8 cellular contexts compared by ENCODE assay signal in the genomic region with DNA sequence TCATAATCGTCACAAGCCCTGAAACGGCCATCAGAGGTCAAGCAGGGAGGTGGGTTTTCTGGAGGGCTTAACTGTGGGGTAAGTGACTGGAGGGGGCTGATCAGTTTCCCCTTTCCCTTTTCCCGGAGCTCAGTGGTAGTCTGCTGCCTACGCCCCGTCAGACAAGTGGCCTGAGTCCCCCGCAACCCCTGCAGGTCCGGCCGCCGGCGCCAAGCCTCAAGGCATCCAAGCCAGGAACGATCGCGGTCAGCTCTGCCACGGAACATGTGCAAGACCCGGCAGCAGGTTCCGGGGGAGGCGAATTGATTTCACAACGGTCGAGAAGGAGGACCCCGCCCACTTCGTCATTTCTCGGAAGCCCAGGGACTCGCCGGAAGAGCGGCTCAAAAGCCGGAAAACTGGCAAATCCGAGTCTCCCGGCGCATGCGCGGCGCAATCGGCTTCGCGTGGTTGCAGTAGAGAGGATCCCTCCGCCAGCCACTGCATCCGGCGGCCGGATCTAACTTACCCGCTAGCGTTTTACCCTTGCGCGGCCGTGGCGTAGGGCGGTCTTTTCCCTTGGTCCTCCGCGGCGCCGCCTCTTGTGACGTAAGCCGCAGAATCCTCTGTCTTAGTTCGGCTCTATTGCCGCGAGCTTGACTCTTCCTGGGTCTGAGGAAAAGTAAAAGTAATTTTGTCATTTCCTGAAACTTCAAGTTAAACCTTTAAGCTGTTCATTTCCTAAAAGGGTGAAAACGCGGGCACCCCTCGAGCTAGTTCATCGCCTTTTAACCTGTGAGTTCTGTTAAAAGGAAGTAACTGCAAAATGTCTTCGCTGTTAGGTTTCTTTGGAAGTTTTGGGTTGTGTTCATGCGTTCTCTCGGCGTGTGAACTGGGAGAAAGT. TPM values are rescaled to one million over a fixed set of nuclear protein-coding genes. Genes with fewer than 3 reads are reported as not detected.
DNase-seq lines count a peak whose midpoint lies in the region; ATAC-seq and TF ChIP-seq lines count a peak whose summit lies in the region.

No MANE protein-coding gene starts in this region.

- POLR2A ChIA-PET in naive thymus-derived CD8-positive, alpha-beta T cell (lab: Charles Lee) = interaction anchor here (0.6 to 7.9 kb wide), 18 partner anchors 10 to 1627 kb away, joined by 3 to 503 read pairs (median 5); a partner anchor contains a TSS

- H3K27ac Mint-ChIP-seq in naive thymus-derived CD8-positive, alpha-beta T cell = peak overlapping the region; percentile 95 to 99 (median 98)
- peak overlapping the region; percentile 99 for H3K27ac Mint-ChIP-seq in stimulated activated naive B cell treated with anti-CD40 and anti-IgM and Interleukin-4, amounts not matched to agents 10 μg/mL and 1 μg/mL and 100 μg/mL, for 72 hours

- H3K79me2 ChIP-seq in Loucy (ENCODE audit: insufficient read depth, low read length) = peaks cover 26% of the 10 kb centered on the region

- no peaks in the 10 kb centered on the region for H3K36me3 ChIP-seq in H7 (replicated peaks; ENCODE audit: control insufficient read depth, insufficient read depth, low read length)
- H3K36me3 ChIP-seq in Loucy (ENCODE audit: insufficient read depth, low read length) = no peaks in the 10 kb centered on the region
- no peaks in the 10 kb centered on the region for H3K36me3 ChIP-seq in RWPE2 (ENCODE audit: low read depth)

- H2AFZ ChIP-seq in Loucy (ENCODE audit: low read length) = peak overlapping the region; percentile 88

- peaks cover 12 to 44% (median 33%) of the 10 kb centered on the region in 4 donors for H3K4me1 Mint-ChIP-seq in naive thymus-derived CD8-positive, alpha-beta T cell
- H3K4me1 Mint-ChIP-seq in stimulated activated naive B cell treated with anti-CD40 and anti-IgM and Interleukin-4, amounts not matched to agents 10 μg/mL and 1 μg/mL and 100 μg/mL, for 72 hours = peaks cover 20 to 31% of the 10 kb centered on the region in 2 donors

- H3K4me1 ChIP-seq in Loucy (ENCODE audit: insufficient read depth, low read length, poor library complexity, severe bottlenecking) = peaks cover 23% of the 10 kb centered on the region
- H3K4me1 ChIP-seq in RWPE2 (ENCODE audit: insufficient read depth, poor library complexity, severe bottlenecking) = peaks cover 10% of the 10 kb centered on the region

- H3K9me2 ChIP-seq in Loucy (replicated peaks; ENCODE audit: low read depth, low read length) = no peaks in the 10 kb centered on the region

- H3K4me3 Mint-ChIP-seq in naive thymus-derived CD8-positive, alpha-beta T cell = peak overlapping the region; percentile 81 to 98 (median 94)
- H3K4me3 Mint-ChIP-seq in stimulated activated naive B cell treated with anti-CD40 and anti-IgM and Interleukin-4, amounts not matched to agents 10 μg/mL and 1 μg/mL and 100 μg/mL, for 72 hours = peak overlapping the region; percentile 94 to 97

- H3K9me3 Mint-ChIP-seq in naive thymus-derived CD8-positive, alpha-beta T cell = peaks cover 0 to 8% (median 2%) of the 10 kb centered on the region in 9 donors
- H3K9me3 Mint-ChIP-seq in stimulated activated naive B cell treated with anti-CD40 and anti-IgM and Interleukin-4, amounts not matched to agents 10 μg/mL and 1 μg/mL and 100 μg/mL, for 72 hours = peaks cover 2 to 3% of the 10 kb centered on the region in 2 donors

- DNase-seq in ELR (ENCODE audit: low read depth) (peak; percentile 100), H7 (peak; percentile 94), RWPE2 (ENCODE audit: low spot score) (peak; percentile 98), fibroblast of peridontal ligament (ENCODE audit: extremely low read depth) (peak; percentile 100)
- DNase-seq in activated effector memory CD4-positive, alpha-beta T cell treated with Interleukin-2 at 50 U/mL for 16 hours = peak; percentile 96
- peak; percentile 91 to 99 (median 98) for DNase-seq in naive thymus-derived CD8-positive, alpha-beta T cell
- peak; percentile 99 for DNase-seq in stimulated activated naive B cell treated with anti-CD40 and anti-IgM and Interleukin-4, amounts not matched to agents 10 μg/mL and 1 μg/mL and 100 μg/mL, for 72 hours

- peak overlapping the region; percentile 59 for H3K4me3 ChIP-seq in H7 (ENCODE audit: insufficient read depth, low read depth, low read length)
- H3K4me3 ChIP-seq in Loucy (ENCODE audit: low read length, poor library complexity, severe bottlenecking) = peak overlapping the region; percentile 96
- peak overlapping the region; percentile 61 for H3K4me3 ChIP-seq in RWPE2 (ENCODE audit: severe bottlenecking)

- H3K27me3 Mint-ChIP-seq in naive thymus-derived CD8-positive, alpha-beta T cell = peaks cover 0 to 3% (median 0%) of the 10 kb centered on the region in 5 donors
- H3K27me3 Mint-ChIP-seq in stimulated activated naive B cell treated with anti-CD40 and anti-IgM and Interleukin-4, amounts not matched to agents 10 μg/mL and 1 μg/mL and 100 μg/mL, for 72 hours = no peaks in the 10 kb centered on the region

- peak overlapping the region; percentile 93 for H3K9ac ChIP-seq in Loucy (ENCODE audit: low read depth, low read length, poor library complexity, severe bottlenecking)

- H3K27me3 ChIP-seq in H7 (ENCODE audit: control insufficient read depth, insufficient read depth, low read length) (no peaks in the 10 kb centered on the region), Loucy (ENCODE audit: insufficient read depth, low read length, poor library complexity, severe bottlenecking) (no peaks in the 10 kb centered on the region), RWPE2 (ENCODE audit: insufficient read depth, poor library complexity, severe bottlenecking) (no peaks in the 10 kb centered on the region)

- H3K9me3 ChIP-seq in Loucy (ENCODE audit: insufficient read depth, low read depth, low read length) (no peaks in the 10 kb centered on the region), RWPE2 (ENCODE audit: severe bottlenecking) (no peaks in the 10 kb centered on the region)

- peak overlapping the region; percentile 92 for H3K4me2 ChIP-seq in Loucy (ENCODE audit: low read depth, low read length, poor library complexity, severe bottlenecking)

- peaks cover 4 to 12% (median 8%) of the 10 kb centered on the region in 3 donors for H3K36me3 Mint-ChIP-seq in naive thymus-derived CD8-positive, alpha-beta T cell
- H3K36me3 Mint-ChIP-seq in stimulated activated naive B cell treated with anti-CD40 and anti-IgM and Interleukin-4, amounts not matched to agents 10 μg/mL and 1 μg/mL and 100 μg/mL, for 72 hours = peaks cover 23 to 24% of the 10 kb centered on the region in 2 donors

- peak; percentile 90 for ATAC-seq in RWPE2 (ENCODE audit: low read depth)
- ATAC-seq in naive thymus-derived CD8-positive, alpha-beta T cell = peak; percentile 91 to 93
- ATAC-seq in stimulated activated naive B cell treated with anti-CD40 and anti-IgM and Interleukin-4, amounts not matched to agents 10 μg/mL and 1 μg/mL and 100 μg/mL, for 72 hours (replicated peaks) = peak; percentile 91 to 95

- H3F3A ChIP-seq in Loucy (ENCODE audit: low read depth) = no peaks in the 10 kb centered on the region

- TF ChIP-seq CTCF in Loucy (conservative IDR thresholded peaks at IDR 0.05; ENCODE audit: low read length) = no peak
- no peak for TF ChIP-seq CTCF in RWPE2 (IDR thresholded peaks at IDR 0.05; ENCODE audit: poor library complexity, severe bottlenecking)

- peaks cover 4% of the 10 kb centered on the region for H4K20me1 ChIP-seq in Loucy (ENCODE audit: insufficient read depth, low read length, poor library complexity, severe bottlenecking)

- H3K27ac ChIP-seq in RWPE2 (ENCODE audit: poor library complexity, severe bottlenecking) = peak overlapping the region; percentile 63

RNA-seq across cellular contexts. Expression of a gene that starts 14.9 kb away (rescaled TPM):
- 41.1 and 75.1 TPM in 2 replicates for total RNA-seq in H7 (2014; rRNA removed; shearing (Covaris generic))
- 100 to 1,000 TPM; 385 to 388 TPM for total RNA-seq in naive thymus-derived CD8-positive, alpha-beta T cell
- 10 to 100 TPM; 52.9 to 57.0 (median 54.9) TPM for polyA plus RNA-seq in naive thymus-derived CD8-positive, alpha-beta T cell

Comparison
In these comparisons a context has a peak if more than half of its experiments do, and no peak if none do; other contexts are left out.
1. Peak in every context shown above with its lines: DNase-seq, ATAC-seq, H3K4me3 ChIP-seq and H3K27ac ChIP-seq.